11 cellular contexts compared by ENCODE assay signal in genomic region chr2:235002198-235003095, GRCh38. TPM values are rescaled to one million over a fixed set of nuclear protein-coding genes. Genes with fewer than 3 reads are reported as not detected.
DNase-seq lines count a peak whose midpoint lies in the region; ATAC-seq and TF ChIP-seq lines count a peak whose summit lies in the region.
"Had no signal": no experiment of that assay in that cellular context is flagged by ENCODE, and none has a peak within 500 bp of the region (broad histone marks: within the 10 kb centered on the region; RNA-seq: fewer than 3 reads in every experiment).

No MANE protein-coding gene starts in this region.

- DNase-seq in NCI-H510A treated with DMSO at 0.1 percent for 48 hours (lab: John Stamatoyannopoulos, UW) (peak; percentile 41), NCI-H510A (lab: John Stamatoyannopoulos, UW) (no peak), amniotic epithelial cell (ENCODE audit: low read depth) (peak; percentile 88), kidney tubule cell (ENCODE audit: low spot score) (peak; percentile 76), type B pancreatic cell (ENCODE audit: extremely low spot score, unreplicated experiment) (no peak), SW 1271 (lab: John Stamatoyannopoulos, UW) (no peak), NCI-H748 (lab: John Stamatoyannopoulos, UW; ENCODE audit: unreplicated experiment) (no peak)
- DNase-seq: activated CD4-positive, alpha-beta T cell treated with anti-CD3 and anti-CD28 coated beads for 36 hours; DND-41; NCI-H345 had no signal

- H3K4me3 Mint-ChIP-seq in type B pancreatic cell = peak overlapping the region; percentile 36
- H3K4me3 Mint-ChIP-seq: activated CD4-positive, alpha-beta T cell treated with anti-CD3 and anti-CD28 coated beads for 36 hours had no signal

- peaks cover 43% of the 10 kb centered on the region for H3K36me3 Mint-ChIP-seq in type B pancreatic cell

- H3K4me1 Mint-ChIP-seq in type B pancreatic cell (ENCODE audit: unreplicated experiment) = peaks cover 68% of the 10 kb centered on the region
- H3K4me1 Mint-ChIP-seq: activated CD4-positive, alpha-beta T cell treated with anti-CD3 and anti-CD28 coated beads for 36 hours had no signal

- no peaks in the 10 kb centered on the region for H3K27me3 Mint-ChIP-seq in type B pancreatic cell
- H3K27me3 Mint-ChIP-seq: activated CD4-positive, alpha-beta T cell treated with anti-CD3 and anti-CD28 coated beads for 36 hours had no signal

- H3K27ac Mint-ChIP-seq in type B pancreatic cell = peak overlapping the region; percentile 59
- H3K27ac Mint-ChIP-seq: activated CD4-positive, alpha-beta T cell treated with anti-CD3 and anti-CD28 coated beads for 36 hours had no signal

- no peaks in the 10 kb centered on the region for H3K9me3 Mint-ChIP-seq in type B pancreatic cell

- ATAC-seq in GM21381 (IDR thresholded peaks at IDR 0.05; ENCODE audit: unreplicated experiment) = no peak
- ATAC-seq: activated CD4-positive, alpha-beta T cell treated with anti-CD3 and anti-CD28 coated beads for 36 hours had no signal

- TF ChIP-seq CTCF in type B pancreatic cell (conservative IDR thresholded peaks at IDR 0.05) = no peak

RNA-seq across cellular contexts. Expression of gene SH3BP4, which starts 50.6 kb away (rescaled TPM):
- 42.6 and 49.5 TPM in 2 replicates for total RNA-seq in type B pancreatic cell (ENCODE audit: low replicate concordance)

Comparison
In these comparisons a context has a peak if more than half of its experiments do, and no peak if none do; other contexts are left out.
1. DNase-seq: peak in NCI-H510A treated with DMSO at 0.1 percent for 48 hours (single experiment), amniotic epithelial cell (single experiment) and kidney tubule cell (single experiment); none in NCI-H510A (single experiment), type B pancreatic cell (single experiment), SW 1271 (0 of 2) and NCI-H748 (single experiment).